In genomic region chr5:35898952-35899351, GRCh38 we compare ENCODE assay signal across 3 cellular contexts.
TF ChIP-seq lines count a peak whose summit lies in the region.

No MANE protein-coding gene starts in this region.

TF ChIP-seq in SK-N-SH, 30 proteins besides CTCF, POLR2A, EP300 and RAD21:
- no peak for TF ChIP-seq MEF2A (IDR thresholded peaks at IDR 0.05; ENCODE audit: borderline replicate concordance, low read depth)
- TF ChIP-seq FOSL2 (IDR thresholded peaks at IDR 0.05; ENCODE audit: borderline replicate concordance, low read depth), result no peak
- TF ChIP-seq YY1 (IDR thresholded peaks at IDR 0.05; ENCODE audit: low read depth), result no peak
- no peak for TF ChIP-seq RFX5 (IDR thresholded peaks at IDR 0.05; ENCODE audit: low read length)
- no peak for TF ChIP-seq SIN3A (IDR thresholded peaks at IDR 0.05; ENCODE audit: borderline replicate concordance, low read depth, low read length)
- no peak for TF ChIP-seq TCF12 (IDR thresholded peaks at IDR 0.05)
- no peak for TF ChIP-seq RCOR1 (IDR thresholded peaks at IDR 0.05; ENCODE audit: low read length)
- no peak for TF ChIP-seq FOXJ3 (CRISPR knock-in tag; IDR thresholded peaks at IDR 0.05)
- no peak for TF ChIP-seq CHD2 (IDR thresholded peaks at IDR 0.05; ENCODE audit: low read length, partially characterized antibody)
- no peak for TF ChIP-seq GABPA (IDR thresholded peaks at IDR 0.05; ENCODE audit: low read depth)
- TF ChIP-seq NFIC (IDR thresholded peaks at IDR 0.05; ENCODE audit: borderline replicate concordance), result no peak
- no peak for TF ChIP-seq MAX (IDR thresholded peaks at IDR 0.05; ENCODE audit: low read depth)
- no peak for TF ChIP-seq ZBTB33 (IDR thresholded peaks at IDR 0.05; ENCODE audit: borderline replicate concordance, low read depth)

TF ChIP-seq in SK-N-SH treated with all-trans-retinoic acid at 6 μM for 48 hours, 23 proteins besides CTCF, POLR2A, EP300 and RAD21:
- no peak for TF ChIP-seq POU6F1 (CRISPR knock-in tag; IDR thresholded peaks at IDR 0.05; ENCODE audit: borderline replicate concordance, low read depth)

TF ChIP-seq in H1, 55 proteins besides CTCF, POLR2A, EP300 and RAD21:
- TF ChIP-seq SP2 (IDR thresholded peaks at IDR 0.05; ENCODE audit: low read length) (no peak), TCF12 (IDR thresholded peaks at IDR 0.05; ENCODE audit: low read depth, low read length) (no peak), JUN (IDR thresholded peaks at IDR 0.05; ENCODE audit: low read depth, low read length) (no peak), POLR2AphosphoS5 (IDR thresholded peaks at IDR 0.05; ENCODE audit: low read depth, low read length) (no peak), NANOG (IDR thresholded peaks at IDR 0.05; ENCODE audit: insufficient read depth, low read depth, low read length, poor library complexity, severe bottlenecking) (no peak), PHF8 (conservative IDR thresholded peaks at IDR 0.05; ENCODE audit: low read depth, low read length) (no peak), CREB1 (IDR thresholded peaks at IDR 0.05) (no peak), CHD7 (IDR thresholded peaks at IDR 0.05; ENCODE audit: insufficient replicate concordance, low read length) (no peak), SP1 (IDR thresholded peaks at IDR 0.05; ENCODE audit: low read depth, low read length) (no peak)
